Comparison of ENCODE assay signal across 10 cellular contexts in genomic region chr4:112127736-112128322, GRCh38. TPM values are rescaled to one million over a fixed set of nuclear protein-coding genes. Genes with fewer than 3 reads are reported as not detected.
DNase-seq lines count a peak whose midpoint lies in the region; ATAC-seq, FAIRE-seq and TF ChIP-seq lines count a peak whose summit lies in the region.
"Had no signal": no experiment of that assay in that cellular context is flagged by ENCODE, and none has a peak within 500 bp of the region (broad histone marks: within the 10 kb centered on the region; RNA-seq: fewer than 3 reads in every experiment).

No MANE protein-coding gene starts in this region.

- CTCF ChIA-PET in A549 (lab: Yijun Ruan, JAX), result interaction anchor here (0.6 kb wide), 1 partner anchor 14 kb away, joined by 3 read pairs; no protein-coding TSS in a partner anchor

- 0 out of 3 replicates have a peak overlapping the region, but pooled peaks have one; percentile 20 for H3K4me2 ChIP-seq in A549

- POLR2A ChIA-PET in A549 (lab: Yijun Ruan, JAX), result no interaction called here

- TF ChIP-seq CTCF in A549 (IDR thresholded peaks at IDR 0.05) (no peak), fibroblast of mammary gland (conservative IDR thresholded peaks at IDR 0.05; ENCODE audit: control insufficient read depth, insufficient read depth, low read depth, low read length) (no peak), transverse colon (IDR thresholded peaks at IDR 0.05) (no peak)

- H3K4me1 ChIP-seq in A549, result 0 out of 3 replicates have a peak, but pooled peaks cover 8% of the 10 kb centered on the region
- no peaks in the 10 kb centered on the region for H3K4me1 ChIP-seq in transverse colon

- no peak for FAIRE-seq in A549 (lab: Jason Lieb, UNC)
- FAIRE-seq in GM12891 (lab: Jason Lieb, UNC), result peak; percentile 5
- FAIRE-seq: islet of Langerhans had no signal

- in situ Hi-C loops in transverse colon (cut with MboI; ENCODE audit: low pct_ligation_motif_present in 1 of 4, low pct_unique_long_range_greater_than_20kb in 1 of 4, low sequenced_read_pairs in 3 of 4), result no loop called here

- TF ChIP-seq RAD21 in A549 (conservative IDR thresholded peaks at IDR 0.05 in 1 of 2, IDR thresholded peaks at IDR 0.05 in 1 of 2), result no peak

- no peaks in the 10 kb centered on the region for H3K9me3 ChIP-seq in A549
- no peaks in the 10 kb centered on the region for H3K9me3 ChIP-seq in transverse colon

- H3K36me3 ChIP-seq in transverse colon, result no peaks in the 10 kb centered on the region

- DNase-seq in A549 (ENCODE audit: low read depth in 1 of 2, low spot score in 1 of 2) (no peak), GM12891 (ENCODE audit: insufficient read length, low spot score) (no peak), RKO (ENCODE audit: low spot score) (peak; percentile 89), fibroblast of mammary gland (ENCODE audit: low read depth) (peak; percentile 57), transverse colon (no peak), substantia nigra (lab: John Stamatoyannopoulos, UW) (no peak), NCI-H2171 (lab: John Stamatoyannopoulos, UW) (no peak)
- DNase-seq: OCI-M1 had no signal

- TF ChIP-seq POLR2A in A549 (IDR thresholded peaks at IDR 0.05; ENCODE audit: low read length) (no peak), GM12891 (IDR thresholded peaks at IDR 0.05; ENCODE audit: low read depth, low read length) (no peak), transverse colon (IDR thresholded peaks at IDR 0.05) (no peak)

- TF ChIP-seq EP300 in A549 (IDR thresholded peaks at IDR 0.05) (no peak), transverse colon (IDR thresholded peaks at IDR 0.05; ENCODE audit: low read depth) (no peak)

- WGBS in A549 (ENCODE audit: missing lambda C conversion rate), result 50% methylated on average over 4 of the region's 4 CpGs
- 72 to 81% methylated on average over 4 of the region's 4 CpGs for WGBS in transverse colon (ENCODE audit: low coverage in 1 of 2), 2 donors

- H3K4me3 ChIP-seq in A549, result no peak overlapping the region
- H3K4me3 ChIP-seq in fibroblast of mammary gland (ENCODE audit: control insufficient read depth, low read depth, low read length), result no peak overlapping the region
- no peak overlapping the region for H3K4me3 ChIP-seq in transverse colon

- no peaks in the 10 kb centered on the region for H3K27me3 ChIP-seq in transverse colon

- intact Hi-C loops in transverse colon (cut with DNase I; ENCODE audit: low total_unique reads), result no loop called here

- no peak overlapping the region for H3K27ac ChIP-seq in A549
- no peak overlapping the region for H3K27ac ChIP-seq in transverse colon
- H3K27ac ChIP-seq in substantia nigra (ENCODE audit: low read depth, low read length, poor library complexity, severe bottlenecking), result no peak overlapping the region

- ATAC-seq in A549 (no peak), HG03039 (IDR thresholded peaks at IDR 0.05; ENCODE audit: unreplicated experiment) (no peak)

TF ChIP-seq in A549, 52 proteins besides CTCF, POLR2A, EP300 and RAD21 (continues in another document):
- TF ChIP-seq NFE2L2 (conservative IDR thresholded peaks at IDR 0.05; ENCODE audit: low read length), result no peak
- no peak for TF ChIP-seq RCOR1 (IDR thresholded peaks at IDR 0.05; ENCODE audit: low read depth, low read length)
- TF ChIP-seq JUN (IDR thresholded peaks at IDR 0.05), result no peak
- no peak for TF ChIP-seq HES2 (IDR thresholded peaks at IDR 0.05)
- no peak for TF ChIP-seq FOSB (CRISPR knock-in tag; IDR thresholded peaks at IDR 0.05)
- no peak for TF ChIP-seq PHF8 (IDR thresholded peaks at IDR 0.05; ENCODE audit: borderline replicate concordance, low read depth)
- TF ChIP-seq HMGXB4 (CRISPR knock-in tag; IDR thresholded peaks at IDR 0.05; ENCODE audit: borderline replicate concordance), result no peak
- no peak for TF ChIP-seq USF2 (IDR thresholded peaks at IDR 0.05)
- TF ChIP-seq ZFP36 (IDR thresholded peaks at IDR 0.05; ENCODE audit: borderline replicate concordance, partially characterized antibody), result no peak
- no peak for TF ChIP-seq HOXA7 (CRISPR knock-in tag; IDR thresholded peaks at IDR 0.05)

TF ChIP-seq in GM12891, 5 proteins besides CTCF, POLR2A, EP300 and RAD21:
- TF ChIP-seq PAX5 (IDR thresholded peaks at IDR 0.05; ENCODE audit: insufficient read depth, low read length, severe bottlenecking), result no peak
- no peak for TF ChIP-seq POU2F2 (IDR thresholded peaks at IDR 0.05; ENCODE audit: low read depth, low read length)
- TF ChIP-seq SPI1 (IDR thresholded peaks at IDR 0.05; ENCODE audit: low read depth, low read length), result no peak
- TF ChIP-seq POLR2AphosphoS5 (IDR thresholded peaks at IDR 0.05; ENCODE audit: low read depth, low read length), result no peak
- TF ChIP-seq TAF1 (IDR thresholded peaks at IDR 0.05; ENCODE audit: low read depth, low read length), result no peak
TF ChIP-seq in GM12891: peak in this region for 0.

RNA-seq across cellular contexts. Expression of gene FAM241A, which starts 17.4 kb away (rescaled TPM):
- 1.5 and 2.3 TPM in 2 replicates for polyA plus RNA-seq in A549 (2011; rRNA removed)
- 0.48 and 0.59 TPM in 2 replicates for polyA plus RNA-seq in A549 (2012; cell fraction: cytosol; rRNA removed)
- polyA plus RNA-seq in A549 (2012; cell fraction: nucleus; rRNA removed), result 0.18 and 0.22 TPM in 2 replicates
- 0.59 to 0.67 TPM (median 0.63 TPM) in 3 replicates for polyA plus RNA-seq in A549 (2017; fragmentation: RNase III; extraction: RNeasy Plus Mini Kit Qiagen cat#74134 plus additional on column Dnase treatment)
- polyA minus RNA-seq in A549 (2011; rRNA and poly(A)+ RNA removed), result 0.29 and 0.37 TPM in 2 replicates
- 2.5 TPM for polyA plus RNA-seq in GM12891 (2012; ENCODE audit: low read depth, missing spikeins)
- total RNA-seq in transverse colon, result 1 to 10 TPM in 3 of 4 donors, under 1 TPM in 1; 0.37 to 4.4 (median 1.7) TPM

Comparison
In these comparisons a context has a peak if more than half of its experiments do, and no peak if none do; other contexts are left out.
1. DNase-seq: peak in RKO (single experiment) and fibroblast of mammary gland (single experiment); none in A549 (0 of 2), GM12891 (single experiment), transverse colon (single experiment), substantia nigra (0 of 49) and NCI-H2171 (single experiment).